ENCODE assay signal across 19 cellular contexts in genomic region chr18:2680216-2680792, GRCh38. TPM values are rescaled to one million over a fixed set of nuclear protein-coding genes. Genes with fewer than 3 reads are reported as not detected.
DNase-seq lines count a peak whose midpoint lies in the region; ATAC-seq, FAIRE-seq and TF ChIP-seq lines count a peak whose summit lies in the region.
"Had no signal": no experiment of that assay in that cellular context is flagged by ENCODE, and none has a peak within 500 bp of the region (broad histone marks: within the 10 kb centered on the region; RNA-seq: fewer than 3 reads in every experiment).

No MANE protein-coding gene starts in this region.

- no peaks in the 10 kb centered on the region for H3K27me3 Mint-ChIP-seq in activated naive CD4-positive, alpha-beta T cell treated with anti-CD3 and anti-CD28 coated beads, Interleukin-2, amount 10 ng/mL, durations not matched to agents 7 days and 5 days
- H3K27me3 Mint-ChIP-seq in activated CD8-positive, alpha-beta T cell treated with anti-CD3 and anti-CD28 coated beads, Interleukin-2, amount 10 ng/mL, durations not matched to agents 7 days and 5 days (ENCODE audit: low read depth), result no peaks in the 10 kb centered on the region
- no peaks in the 10 kb centered on the region for H3K27me3 Mint-ChIP-seq in stimulated activated naive CD8-positive, alpha-beta T cell treated with anti-CD3 and anti-CD28 coated beads, Interleukin-15, amount 100 ng/mL, for 72 hours

- H3K4me1 Mint-ChIP-seq in activated naive CD4-positive, alpha-beta T cell treated with anti-CD3 and anti-CD28 coated beads, Interleukin-2, amount 10 ng/mL, durations not matched to agents 7 days and 5 days, result peaks cover 58% of the 10 kb centered on the region
- H3K4me1 Mint-ChIP-seq in activated CD8-positive, alpha-beta T cell treated with anti-CD3 and anti-CD28 coated beads, Interleukin-2, amount 10 ng/mL, durations not matched to agents 7 days and 5 days (ENCODE audit: low read depth), result peaks cover 51% of the 10 kb centered on the region
- H3K4me1 Mint-ChIP-seq in stimulated activated naive CD8-positive, alpha-beta T cell treated with anti-CD3 and anti-CD28 coated beads, Interleukin-15, amount 100 ng/mL, for 72 hours, result peaks cover 78% of the 10 kb centered on the region

- no peak overlapping the region for H3K4me3 ChIP-seq in fibroblast of villous mesenchyme (ENCODE audit: low read depth, low read length)
- H3K4me3 ChIP-seq: breast epithelium, spleen, uterus had no signal

- POLR2A ChIA-PET in activated CD8-positive, alpha-beta T cell treated with anti-CD3 and anti-CD28 coated beads, Interleukin-2, amount 10 ng/mL, durations not matched to agents 7 days and 5 days (lab: Charles Lee), result interaction anchor here (1.0 kb wide), 1 partner anchor 14 kb away, joined by 3 read pairs; no protein-coding TSS in a partner anchor

- DNase-seq in activated naive CD4-positive, alpha-beta T cell treated with anti-CD3 and anti-CD28 coated beads, Interleukin-2, amount 10 ng/mL, durations not matched to agents 7 days and 5 days, result no peak
- no peak for DNase-seq in activated naive CD4-positive, alpha-beta T cell treated with anti-CD3 and anti-CD28 coated beads, Interleukin-2, amount 50 U/mL, for 72 hours (ENCODE audit: low spot score in 2 of 2)
- DNase-seq in activated CD8-positive, alpha-beta T cell treated with anti-CD3 and anti-CD28 coated beads, Interleukin-2, amount 10 ng/mL, durations not matched to agents 7 days and 5 days, result no peak
- peak; percentile 63 for DNase-seq in fibroblast of villous mesenchyme (ENCODE audit: low read depth)
- no peak for DNase-seq in stimulated activated naive CD8-positive, alpha-beta T cell treated with anti-CD3 and anti-CD28 coated beads, Interleukin-15, amount 100 ng/mL, for 72 hours
- DNase-seq in GM19239 (ENCODE audit: insufficient read length, low spot score), result no peak
- DNase-seq in AG08396 (ENCODE audit: low spot score), result no peak
- no peak for DNase-seq in NCI-H526 (lab: John Stamatoyannopoulos, UW)
- DNase-seq: activated effector memory CD4-positive, alpha-beta T cell treated with Interleukin-2 at 50 U/mL for 16 hours; Calu3; effector CD4-positive, alpha-beta T cell; GF-D8; HCEC 1CT; NCI-H774; spleen; stimulated activated naive CD4-positive, alpha-beta T cell treated with Interleukin-2 at 50 U/mL for 16 hours; uterus had no signal

- H3K4me3 Mint-ChIP-seq in activated naive CD4-positive, alpha-beta T cell treated with anti-CD3 and anti-CD28 coated beads, Interleukin-2, amount 10 ng/mL, durations not matched to agents 7 days and 5 days, result no peak overlapping the region
- no peak overlapping the region for H3K4me3 Mint-ChIP-seq in activated CD8-positive, alpha-beta T cell treated with anti-CD3 and anti-CD28 coated beads, Interleukin-2, amount 10 ng/mL, durations not matched to agents 7 days and 5 days
- no peak overlapping the region for H3K4me3 Mint-ChIP-seq in stimulated activated naive CD8-positive, alpha-beta T cell treated with anti-CD3 and anti-CD28 coated beads, Interleukin-15, amount 100 ng/mL, for 72 hours

- peak overlapping the region; percentile 65 for H3K27ac Mint-ChIP-seq in activated naive CD4-positive, alpha-beta T cell treated with anti-CD3 and anti-CD28 coated beads, Interleukin-2, amount 10 ng/mL, durations not matched to agents 7 days and 5 days
- peak overlapping the region in 1 of 2 donors; percentile 3 for H3K27ac Mint-ChIP-seq in activated naive CD4-positive, alpha-beta T cell treated with anti-CD3 and anti-CD28 coated beads, Interleukin-2, amount 50 U/mL, for 72 hours
- H3K27ac Mint-ChIP-seq in activated CD8-positive, alpha-beta T cell treated with anti-CD3 and anti-CD28 coated beads, Interleukin-2, amount 10 ng/mL, durations not matched to agents 7 days and 5 days, result peak overlapping the region; percentile 43
- peak overlapping the region; percentile 2 to 8 for H3K27ac Mint-ChIP-seq in stimulated activated naive CD8-positive, alpha-beta T cell treated with anti-CD3 and anti-CD28 coated beads, Interleukin-15, amount 100 ng/mL, for 72 hours

- CTCF ChIA-PET in activated naive CD4-positive, alpha-beta T cell treated with anti-CD3 and anti-CD28 coated beads, Interleukin-2, amount 10 ng/mL, durations not matched to agents 7 days and 5 days (lab: Charles Lee), result interaction anchor here (1.0 kb wide), 1 partner anchor 12 kb away, joined by 4 read pairs; no protein-coding TSS in a partner anchor
- CTCF ChIA-PET in activated CD8-positive, alpha-beta T cell treated with anti-CD3 and anti-CD28 coated beads, Interleukin-2, amount 10 ng/mL, durations not matched to agents 7 days and 5 days (lab: Charles Lee), result interaction anchor here (1.1 kb wide), 1 partner anchor 89 kb away, joined by 3 read pairs; no protein-coding TSS in a partner anchor

- H3K36me3 Mint-ChIP-seq in activated naive CD4-positive, alpha-beta T cell treated with anti-CD3 and anti-CD28 coated beads, Interleukin-2, amount 10 ng/mL, durations not matched to agents 7 days and 5 days, result peaks cover 69% of the 10 kb centered on the region
- peaks cover 16 to 49% of the 10 kb centered on the region in 2 donors for H3K36me3 Mint-ChIP-seq in activated naive CD4-positive, alpha-beta T cell treated with anti-CD3 and anti-CD28 coated beads, Interleukin-2, amount 50 U/mL, for 72 hours
- H3K36me3 Mint-ChIP-seq in activated CD8-positive, alpha-beta T cell treated with anti-CD3 and anti-CD28 coated beads, Interleukin-2, amount 10 ng/mL, durations not matched to agents 7 days and 5 days (ENCODE audit: low read depth), result peaks cover 77% of the 10 kb centered on the region

- H3K9me3 Mint-ChIP-seq in activated naive CD4-positive, alpha-beta T cell treated with anti-CD3 and anti-CD28 coated beads, Interleukin-2, amount 10 ng/mL, durations not matched to agents 7 days and 5 days, result no peaks in the 10 kb centered on the region
- no peaks in the 10 kb centered on the region for H3K9me3 Mint-ChIP-seq in activated naive CD4-positive, alpha-beta T cell treated with anti-CD3 and anti-CD28 coated beads, Interleukin-2, amount 50 U/mL, for 72 hours
- no peaks in the 10 kb centered on the region for H3K9me3 Mint-ChIP-seq in activated CD8-positive, alpha-beta T cell treated with anti-CD3 and anti-CD28 coated beads, Interleukin-2, amount 10 ng/mL, durations not matched to agents 7 days and 5 days (ENCODE audit: insufficient read depth)
- no peaks in the 10 kb centered on the region for H3K9me3 Mint-ChIP-seq in stimulated activated naive CD8-positive, alpha-beta T cell treated with anti-CD3 and anti-CD28 coated beads, Interleukin-15, amount 100 ng/mL, for 72 hours

- FAIRE-seq in GM19239 (lab: Jason Lieb, UNC), result no peak

- no peak for ATAC-seq in activated naive CD4-positive, alpha-beta T cell treated with anti-CD3 and anti-CD28 coated beads, Interleukin-2, amount 50 U/mL, for 72 hours
- no peak for ATAC-seq in activated CD8-positive, alpha-beta T cell treated with anti-CD3 and anti-CD28 coated beads, Interleukin-2, amount 10 ng/mL, durations not matched to agents 7 days and 5 days
- peak; percentile 43 for ATAC-seq in stimulated activated naive CD8-positive, alpha-beta T cell treated with anti-CD3 and anti-CD28 coated beads, Interleukin-15, amount 100 ng/mL, for 72 hours
- ATAC-seq: left lobe of liver had no signal

- TF ChIP-seq CTCF in fibroblast of villous mesenchyme (IDR thresholded peaks at IDR 0.05; ENCODE audit: insufficient read depth, low read depth, low read length), result no peak

RNA-seq across cellular contexts. Expression of gene SMCHD1, which starts 24.8 kb away (rescaled TPM):
- 100 to 1,000 TPM; 112 to 136 TPM for total RNA-seq in activated naive CD4-positive, alpha-beta T cell treated with anti-CD3 and anti-CD28 coated beads, Interleukin-2, amount 50 U/mL, for 72 hours
- total RNA-seq in activated CD8-positive, alpha-beta T cell treated with anti-CD3 and anti-CD28 coated beads, Interleukin-2, amount 10 ng/mL, durations not matched to agents 7 days and 5 days, result 100 to 1,000 TPM; 137 to 142 TPM
- total RNA-seq in fibroblast of villous mesenchyme, result 72.8 and 104 TPM in 2 replicates
